ENCODE assay signal across 30 cellular contexts in the genomic region with DNA sequence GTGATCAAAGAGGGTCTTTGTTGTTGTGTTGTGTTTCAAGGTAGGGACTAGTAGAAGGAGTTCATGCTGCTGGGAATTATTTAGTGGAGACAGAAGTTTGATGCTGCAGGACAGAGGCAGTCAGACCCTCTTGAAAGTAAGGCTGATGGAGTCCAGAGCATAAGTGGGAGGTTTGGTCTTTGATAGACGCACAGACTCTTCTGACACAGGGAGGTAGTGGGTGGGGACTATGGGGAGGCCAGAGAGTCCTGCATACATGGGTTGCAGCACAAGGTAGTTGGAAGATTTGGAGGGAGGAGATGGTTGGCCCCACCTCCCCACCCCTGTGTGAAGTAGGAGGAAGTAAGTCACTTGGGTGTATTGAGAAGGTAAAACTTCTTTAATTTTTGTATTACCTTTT. TPM values are rescaled to one million over a fixed set of nuclear protein-coding genes. Genes with fewer than 3 reads are reported as not detected.
DNase-seq lines count a peak whose midpoint lies in the region; ATAC-seq, FAIRE-seq and TF ChIP-seq lines count a peak whose summit lies in the region.
"Had no signal": no experiment of that assay in that cellular context is flagged by ENCODE, and none has a peak within 500 bp of the region (broad histone marks: within the 10 kb centered on the region; RNA-seq: fewer than 3 reads in every experiment).

No MANE protein-coding gene starts in this region.

- no peaks in the 10 kb centered on the region for H3K9me3 ChIP-seq in HEK293 (ENCODE audit: control insufficient read depth, insufficient read depth, low read depth, low read length)
- no peaks in the 10 kb centered on the region for H3K9me3 ChIP-seq in H1 (ENCODE audit: insufficient read depth in 2 of 2, low read depth in 1 of 2, low read length in 1 of 2)
- no peaks in the 10 kb centered on the region for H3K9me3 ChIP-seq in trophoblast cell (ENCODE audit: insufficient read depth, low read depth, low read length)
- no peaks in the 10 kb centered on the region for H3K9me3 ChIP-seq in left ventricle myocardium inferior (replicated peaks)
- H3K9me3 ChIP-seq: A549, SJSA1 had no signal

- TF ChIP-seq POLR2A in H1 (IDR thresholded peaks at IDR 0.05; ENCODE audit: control extremely low read depth in 1 of 2, low read depth in 2 of 2, low read length in 2 of 2) = no peak

- peaks cover under 1% of the 10 kb centered on the region for H3K36me3 Mint-ChIP-seq in glutamatergic neuron (ENCODE audit: unreplicated experiment)
- H3K36me3 Mint-ChIP-seq: CD4-positive, alpha-beta memory T cell had no signal

- TF ChIP-seq CTCF in HEK293 (tag by site-specific recombination; IDR thresholded peaks at IDR 0.05) = no peak
- no peak for TF ChIP-seq CTCF in H1 (IDR thresholded peaks at IDR 0.05; ENCODE audit: control extremely low read depth in 1 of 3, insufficient read depth in 1 of 3, low read depth in 1 of 3, low read length in 3 of 3)
- no peak for TF ChIP-seq CTCF in glutamatergic neuron (IDR thresholded peaks at IDR 0.05; ENCODE audit: partially characterized antibody, unreplicated experiment)
- no peak for TF ChIP-seq CTCF in left ventricle myocardium inferior (IDR thresholded peaks at IDR 0.05; ENCODE audit: borderline replicate concordance)

- peak; percentile 24 for DNase-seq in RPMI8226
- no peak for DNase-seq in H1 (ENCODE audit: low read depth in 1 of 2, low spot score in 2 of 2)
- DNase-seq in trophoblast cell = no peak
- no peak for DNase-seq in glutamatergic neuron
- DNase-seq in left ventricle myocardium inferior = no peak
- DNase-seq: AML-193; C1 segment of cervical spinal cord; COR-L47; DMS79; EL; KG1; MM.1S; NCI-H1092; NCI-H1417 treated with DMSO at 0.1 percent for 48 hours; NCI-H1694 treated with DMSO at 0.1 percent for 48 hours; NCI-H2081; NCI-H226; NCI-H510A; NCI-H82; NK-92 treated with Interleukin-12 subunit alpha and Interleukin-12 subunit beta, amount 100 ng/mL, for 24 hours; PC-3; Right ventricle myocardium superior had no signal

- H3K36me3 ChIP-seq in HEK293 (ENCODE audit: control insufficient read depth in 2 of 2, insufficient read depth in 1 of 2, low read length in 2 of 2) (no peaks in the 10 kb centered on the region), H1 (ENCODE audit: control insufficient read depth in 2 of 4, insufficient read depth in 4 of 4, low read length in 3 of 4) (no peaks in the 10 kb centered on the region), trophoblast cell (ENCODE audit: control insufficient read depth in 1 of 2, insufficient read depth in 2 of 2, low read length in 2 of 2) (no peaks in the 10 kb centered on the region), left ventricle myocardium inferior (no peaks in the 10 kb centered on the region)

- no peak for FAIRE-seq in H1 (lab: Jason Lieb, UNC)
- FAIRE-seq: A549, GM12892, GM19239, H54 had no signal

- H3K4me1 ChIP-seq in HEK293 (ENCODE audit: control insufficient read depth, insufficient read depth, low read length) (no peaks in the 10 kb centered on the region), H1 (replicated peaks in 1 of 4; ENCODE audit: control insufficient read depth in 3 of 4, insufficient read depth in 4 of 4, low read length in 3 of 4) (peaks cover 0 to 3% (median 1%) of the 10 kb centered on the region in 4 experiments; a peak in 2 of 7 replicates), trophoblast cell (ENCODE audit: control insufficient read depth in 1 of 2, insufficient read depth in 2 of 2, low read length in 2 of 2) (peaks cover 4% of the 10 kb centered on the region in 2 experiments), left ventricle myocardium inferior (peaks cover 21% of the 10 kb centered on the region)

- H3K56ac ChIP-seq in H1 (replicated peaks; ENCODE audit: insufficient read length, low read depth, low read length) = no peak overlapping the region

- no peak overlapping the region for H2BK20ac ChIP-seq in H1 (ENCODE audit: low read length)

- H2AFZ ChIP-seq in H1 (ENCODE audit: low read length) (peak overlapping the region; percentile 19; the same call in 1 of the 2 replicates), trophoblast cell (ENCODE audit: insufficient read depth, low read length, poor library complexity) (no peak overlapping the region)

- peaks cover 7% of the 10 kb centered on the region for H3K27me3 Mint-ChIP-seq in glutamatergic neuron (ENCODE audit: unreplicated experiment)

- no peak overlapping the region for H3K4ac ChIP-seq in H1 (replicated peaks; ENCODE audit: insufficient read length, low read depth, low read length)
- no peak overlapping the region for H3K4ac ChIP-seq in trophoblast cell (ENCODE audit: low read depth, low read length)

- no peak for TF ChIP-seq EP300 in H1 (IDR thresholded peaks at IDR 0.05; ENCODE audit: borderline replicate concordance in 1 of 2, low read depth in 2 of 2, low read length in 2 of 2)

- H2BK12ac ChIP-seq in H1 (ENCODE audit: low read depth, low read length) (no peak overlapping the region), trophoblast cell (ENCODE audit: low read length) (no peak overlapping the region)

- CTCF ChIA-PET in HEK293 (lab: Yijun Ruan, JAX) (interaction anchor here (0.6 kb wide), 2 partner anchors 11 to 276 kb away, joined by 3 to 5 read pairs; no protein-coding TSS in a partner anchor), H1 (lab: Charles Lee; ENCODE audit: partially characterized antibody) (interaction anchor here (4.9 kb wide), 1 partner anchor 11 kb away, joined by 25 read pairs; no protein-coding TSS in a partner anchor)

- H3K23me2 ChIP-seq in H1 (ENCODE audit: low read depth, low read length) = peaks cover 7% of the 10 kb centered on the region

- no peaks in the 10 kb centered on the region for H3K9me3 Mint-ChIP-seq in glutamatergic neuron (ENCODE audit: unreplicated experiment)
- H3K9me3 Mint-ChIP-seq: CD4-positive, alpha-beta memory T cell had no signal

- H3K79me1 ChIP-seq in H1 (ENCODE audit: low read depth, low read length) (no peaks in the 10 kb centered on the region), trophoblast cell (ENCODE audit: low read length) (no peaks in the 10 kb centered on the region)

- H3K9ac ChIP-seq in H1 (replicated peaks in 1 of 4; ENCODE audit: extremely low read depth in 1 of 4, low read depth in 3 of 4, low read length in 3 of 4) (no peak overlapping the region), trophoblast cell (ENCODE audit: low read length) (no peak overlapping the region)

- H2AK5ac ChIP-seq in H1 (ENCODE audit: low read depth, low read length) = no peak overlapping the region
- no peak overlapping the region for H2AK5ac ChIP-seq in trophoblast cell (ENCODE audit: low read length)

- no peak for TF ChIP-seq RAD21 in H1 (IDR thresholded peaks at IDR 0.05 in 1 of 2, conservative IDR thresholded peaks at IDR 0.05 in 1 of 2; ENCODE audit: low read depth in 2 of 2, low read length in 2 of 2)

- H3K27ac ChIP-seq in HEK293 (ENCODE audit: extremely low read depth, low read depth, low read length) (no peak overlapping the region), H1 (ENCODE audit: low read depth, low read length) (no peak overlapping the region), trophoblast cell (ENCODE audit: low read depth, low read length) (no peak overlapping the region), left ventricle myocardium inferior (replicated peaks) (no peak overlapping the region)
- H3K27ac ChIP-seq: A549, SJSA1 had no signal

- H3K27me3 ChIP-seq in H1 (replicated peaks in 1 of 4; ENCODE audit: control insufficient read depth in 3 of 4, extremely low read depth in 1 of 4, insufficient read depth in 3 of 4, low read length in 3 of 4) (0 out of 7 replicates have a peak, but pooled peaks cover 0 to 2% (median 0%) of the 10 kb centered on the region in 4 experiments), trophoblast cell (ENCODE audit: insufficient read depth, low read length) (no peaks in the 10 kb centered on the region), left ventricle myocardium inferior (ENCODE audit: low read depth) (no peaks in the 10 kb centered on the region)

- no peak overlapping the region for H4K8ac ChIP-seq in H1 (ENCODE audit: extremely low read depth, insufficient read depth, low read length)
- no peak overlapping the region for H4K8ac ChIP-seq in trophoblast cell (ENCODE audit: low read depth, low read length)

- H4K91ac ChIP-seq in H1 (replicated peaks; ENCODE audit: insufficient read length, low read length) (no peak overlapping the region), trophoblast cell (ENCODE audit: low read depth, low read length) (no peak overlapping the region)

- no peaks in the 10 kb centered on the region for H4K20me1 ChIP-seq in H1 (replicated peaks in 1 of 2; ENCODE audit: control insufficient read depth in 1 of 2, insufficient read depth in 2 of 2, low read length in 2 of 2)

- H3K14ac ChIP-seq in H1 (ENCODE audit: insufficient read length) = no peak overlapping the region
- H3K14ac ChIP-seq in trophoblast cell (ENCODE audit: low read length) = no peak overlapping the region

- no peak overlapping the region for H3K18ac ChIP-seq in H1 (ENCODE audit: extremely low read depth, low read length)
- no peak overlapping the region for H3K18ac ChIP-seq in trophoblast cell (ENCODE audit: low read length)

- intact Hi-C loops in left ventricle myocardium inferior (cut with micrococcal nuclease) = no loop called here

- H2BK120ac ChIP-seq in H1 (replicated peaks; ENCODE audit: low read depth, low read length) = no peak overlapping the region
- H2BK120ac ChIP-seq in trophoblast cell (ENCODE audit: insufficient read depth, low read length, poor library complexity) = no peak overlapping the region

- H3K4me3 ChIP-seq in HEK293 (ENCODE audit: low read depth, low read length) (no peak overlapping the region), H1 (ENCODE audit: extremely low read depth in 1 of 4, insufficient read depth in 2 of 4, low read depth in 3 of 4, low read length in 4 of 4) (no peak overlapping the region), trophoblast cell (ENCODE audit: low read depth, low read length) (no peak overlapping the region), left ventricle myocardium inferior (no peak overlapping the region)
- H3K4me3 ChIP-seq: A549, SJSA1 had no signal

- no peak overlapping the region for H3K27ac Mint-ChIP-seq in glutamatergic neuron (ENCODE audit: unreplicated experiment)

- H3K23ac ChIP-seq in H1 (ENCODE audit: insufficient read length) (no peak overlapping the region), trophoblast cell (ENCODE audit: low read length) (peak overlapping the region; percentile 86)

- no peak overlapping the region for H4K12ac ChIP-seq in trophoblast cell (ENCODE audit: low read depth, low read length)

- peaks cover 3% of the 10 kb centered on the region for H3K4me1 Mint-ChIP-seq in glutamatergic neuron (ENCODE audit: low read depth, unreplicated experiment)

- H3K4me2 ChIP-seq in H1 (ENCODE audit: insufficient read depth in 1 of 2, low read depth in 2 of 2, low read length in 2 of 2) (no peak overlapping the region), trophoblast cell (ENCODE audit: low read length) (no peak overlapping the region)
- H3K4me2 ChIP-seq: A549 had no signal

- no peak overlapping the region for H2BK5ac ChIP-seq in H1 (ENCODE audit: low read depth, low read length)
- H2BK5ac ChIP-seq in trophoblast cell (ENCODE audit: low read depth, low read length, poor library complexity) = no peak overlapping the region

- ATAC-seq in HG02610 (IDR thresholded peaks at IDR 0.05; ENCODE audit: unreplicated experiment) = no peak
- ATAC-seq: PC-3 had no signal

- H3K79me2 ChIP-seq in H1 (ENCODE audit: control insufficient read depth in 1 of 2, insufficient read depth in 2 of 2, low read length in 2 of 2) = peaks cover 0 to 22% of the 10 kb centered on the region in 2 experiments; a peak in 2 of 4 replicates
- no peaks in the 10 kb centered on the region for H3K79me2 ChIP-seq in trophoblast cell (ENCODE audit: control insufficient read depth, insufficient read depth, low read length, poor library complexity)

- H3K4me3 Mint-ChIP-seq in glutamatergic neuron (ENCODE audit: unreplicated experiment) = no peak overlapping the region

- no peak overlapping the region for H2BK15ac ChIP-seq in H1 (ENCODE audit: low read length)

- POLR2A ChIA-PET in HEK293 (lab: Yijun Ruan, JAX) = no interaction called here
- POLR2A ChIA-PET in H1 (lab: Charles Lee; ENCODE audit: partially characterized antibody) = no interaction called here

- H4K5ac ChIP-seq in H1 (ENCODE audit: insufficient read length, low read depth, low read length) = no peak overlapping the region

- 90% methylated on average over 1 of the region's 1 CpG; no CpG with 5 or more reads in 1 of the 2 experiments for WGBS in H1 (ENCODE audit: extremely low coverage in 1 of 2, insufficient coverage in 1 of 2, insufficient read length in 1 of 2, insufficient replicate concordance in 2 of 2, low coverage in 1 of 2, low lambda C conversion rate in 2 of 2, missing lambda C conversion rate in 1 of 2), 2 experiments
- WGBS in trophoblast cell (ENCODE audit: extremely low coverage, insufficient coverage, insufficient read length) = no CpG with 5 or more reads among the region's 1 CpG

RNA-seq across cellular contexts. Expression of a gene that starts 2.4 kb away (rescaled TPM):
- total RNA-seq in H1 (2021; fragmentation: NEBNext Ultra II Directional; extraction: Animal tissue kit (Norgen Biotek cat#: 25700)) = 13.2 and 15.6 TPM in 2 replicates
- polyA plus RNA-seq in H1 (2011; rRNA removed) = 3.3 and 3.7 TPM in 2 replicates
- polyA plus RNA-seq in H1 (2011; cell fraction: cytosol; rRNA removed) = 5.2 TPM
- polyA plus RNA-seq in H1 (2011; cell fraction: nucleus; rRNA removed) = 1.5 TPM
- 4.5 to 13.6 TPM (median 5.8 TPM) in 4 replicates for polyA plus RNA-seq in H1 (2012, experiment 1 of 2)
- polyA plus RNA-seq in H1 (2012, experiment 2 of 2) = 1.2 TPM
- polyA plus RNA-seq in H1 (2013, experiment 1 of 2) = 54.4 TPM
- polyA plus RNA-seq in H1 (2013, experiment 2 of 2) = 49.7 TPM
- 0.66 and 1.1 TPM in 2 replicates for polyA minus RNA-seq in H1 (2011; rRNA and poly(A)+ RNA removed)
- polyA minus RNA-seq in H1 (2011; cell fraction: cytosol; rRNA and poly(A)+ RNA removed) = 2.9 TPM
- 8.0 TPM for polyA minus RNA-seq in H1 (2011; cell fraction: nucleus; rRNA and poly(A)+ RNA removed)
- 2.6 and 3.1 TPM in 2 replicates for polyA plus RNA-seq in trophoblast cell (2013)
- total RNA-seq in glutamatergic neuron (ENCODE audit: unreplicated experiment) (53.7 TPM), left ventricle myocardium inferior (5.3 TPM)

RNA-seq across cellular contexts. Expression of a gene that starts 36.1 kb away (rescaled TPM):
- 43.1 and 43.3 TPM in 2 replicates for total RNA-seq in H1 (2021; fragmentation: NEBNext Ultra II Directional; extraction: Animal tissue kit (Norgen Biotek cat#: 25700))
- polyA plus RNA-seq in H1 (2011; rRNA removed) = 1.9 and 2.3 TPM in 2 replicates
- polyA plus RNA-seq in H1 (2011; cell fraction: cytosol; rRNA removed) = 1.2 TPM
- polyA plus RNA-seq in H1 (2011; cell fraction: nucleus; rRNA removed) = 2.8 TPM
- polyA plus RNA-seq in H1 (2012, experiment 1 of 2) = 15.2 to 28.7 TPM (median 18.3 TPM) in 4 replicates
- 1.0 TPM for polyA plus RNA-seq in H1 (2012, experiment 2 of 2)
- 7.3 TPM for polyA plus RNA-seq in H1 (2013, experiment 1 of 2)
- polyA plus RNA-seq in H1 (2013, experiment 2 of 2) = 7.5 TPM
- 17.0 TPM in 2 replicates for polyA minus RNA-seq in H1 (2011; rRNA and poly(A)+ RNA removed)
- 7.4 TPM for polyA minus RNA-seq in H1 (2011; cell fraction: cytosol; rRNA and poly(A)+ RNA removed)
- 31.3 TPM for polyA minus RNA-seq in H1 (2011; cell fraction: nucleus; rRNA and poly(A)+ RNA removed)
- 5.8 and 5.9 TPM in 2 replicates for polyA plus RNA-seq in trophoblast cell (2013)
- total RNA-seq in glutamatergic neuron (ENCODE audit: unreplicated experiment) (22.4 TPM), left ventricle myocardium inferior (23.8 TPM)
